8 cellular contexts compared by ENCODE assay signal in the genomic region with DNA sequence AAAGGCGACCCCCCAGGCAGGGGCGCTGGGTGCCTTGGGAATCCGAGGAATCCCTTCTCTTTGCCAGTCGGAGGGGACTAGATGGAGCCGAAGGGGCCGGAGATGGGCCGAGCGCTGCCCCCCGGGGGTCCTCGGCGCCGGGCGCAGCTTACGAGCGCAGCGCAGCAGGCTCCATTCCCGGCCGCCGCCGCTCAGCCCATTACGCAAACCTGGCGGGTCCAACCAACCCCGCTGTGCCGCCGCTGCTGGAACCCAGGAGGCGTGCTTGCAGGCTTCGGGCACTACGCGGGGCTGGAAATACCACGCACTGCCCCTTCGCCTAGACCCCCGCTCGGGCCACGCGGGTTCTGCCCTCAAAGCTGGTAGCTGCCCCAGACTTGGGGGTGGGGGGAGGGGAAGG. TPM values are rescaled to one million over a fixed set of nuclear protein-coding genes. Genes with fewer than 3 reads are reported as not detected.
DNase-seq lines count a peak whose midpoint lies in the region; ATAC-seq, FAIRE-seq and TF ChIP-seq lines count a peak whose summit lies in the region.
"Not testable (repeated sequence)": the region's sequence is repeated elsewhere in the genome, so short reads cannot be mapped to it uniquely, and the experiment has no call there.
"Had no signal": no experiment of that assay in that cellular context is flagged by ENCODE, and none has a peak within 500 bp of the region (broad histone marks: within the 10 kb centered on the region; RNA-seq: fewer than 3 reads in every experiment).

No MANE protein-coding gene starts in this region.

- not testable (repeated sequence) for H3K18ac ChIP-seq in trophoblast cell (ENCODE audit: low read length)

- H3K36me3 Mint-ChIP-seq in WTC11: not testable (repeated sequence)

- not testable (repeated sequence) for H2BK12ac ChIP-seq in trophoblast cell (ENCODE audit: low read length)

- not testable (repeated sequence) for TF ChIP-seq CTCF in HEK293 (tag by site-specific recombination; IDR thresholded peaks at IDR 0.05); WTC11 (IDR thresholded peaks at IDR 0.05); dorsolateral prefrontal cortex (IDR thresholded peaks at IDR 0.05 in 54 of 56, conservative IDR thresholded peaks at IDR 0.05 in 2 of 56; ENCODE audit: low read depth in 1 of 56, partially characterized antibody in 56 of 56); keratinocyte (optimal IDR thresholded peaks at IDR 0.05 in 1 of 3, IDR thresholded peaks at IDR 0.05 in 1 of 3, conservative IDR thresholded peaks at IDR 0.05 in 1 of 3; ENCODE audit: extremely low read depth in 1 of 3, insufficient read depth in 2 of 3, low read length in 3 of 3)

- not testable (repeated sequence) for H3K4ac ChIP-seq in trophoblast cell (ENCODE audit: low read depth, low read length)

- POLR2A ChIA-PET in HEK293 (lab: Yijun Ruan, JAX); WTC11 (lab: Charles Lee): not testable (repeated sequence)

- ATAC-seq in WTC11: not testable (repeated sequence)

- H3K23ac ChIP-seq in trophoblast cell (ENCODE audit: low read length): not testable (repeated sequence)

- not testable (repeated sequence) for H4K20me1 ChIP-seq in keratinocyte (ENCODE audit: control insufficient read depth, extremely low read depth, insufficient read depth, low read length)

- not testable (repeated sequence) for H3K27me3 ChIP-seq in dorsolateral prefrontal cortex; keratinocyte (ENCODE audit: control insufficient read depth, extremely low read depth, insufficient read depth, low read length); trophoblast cell (ENCODE audit: insufficient read depth, low read length)

- not testable (repeated sequence) for H2BK120ac ChIP-seq in trophoblast cell (ENCODE audit: insufficient read depth, low read length, poor library complexity)

- not testable (repeated sequence) for H2AK5ac ChIP-seq in trophoblast cell (ENCODE audit: low read length)

- no CpG with 5 or more reads among the region's 35 CpGs for WGBS in trophoblast cell (ENCODE audit: extremely low coverage, insufficient coverage, insufficient read length)

- peak; percentile 77 for DNase-seq in WTC11 (ENCODE audit: low spot score)
- peak; percentile 22 to 46 for DNase-seq in activated T-helper 1 cell treated with anti-CD3 and anti-CD28 coated beads, Interleukin-2, amount 50 U/mL, for 16 hours (ENCODE audit: low read depth in 1 of 2, low spot score in 1 of 2)
- DNase-seq in dorsolateral prefrontal cortex: peak in 8 of 10 donors; percentile 19 to 61 (median 34)
- not testable (repeated sequence) for DNase-seq in keratinocyte (ENCODE audit: low read depth, low spot score); trophoblast cell
- peak; percentile 27 for DNase-seq in stimulated activated CD8-positive, alpha-beta memory T cell treated with anti-CD3 and anti-CD28 coated beads, Interleukin-15, amount 100 ng/mL, for 1 hour (ENCODE audit: low read depth)

- not testable (repeated sequence) for H3K36me3 ChIP-seq in HEK293 (ENCODE audit: control insufficient read depth in 2 of 2, insufficient read depth in 1 of 2, low read length in 2 of 2); keratinocyte (ENCODE audit: control insufficient read depth in 2 of 2, extremely low read depth in 1 of 2, insufficient read depth in 2 of 2, low read length in 2 of 2); trophoblast cell (ENCODE audit: control insufficient read depth in 1 of 2, insufficient read depth in 2 of 2, low read length in 2 of 2)

- H3K4me3 ChIP-seq in HEK293 (ENCODE audit: low read depth, low read length) (peak overlapping the region; percentile 39), dorsolateral prefrontal cortex (peak overlapping the region in 58 of 59 donors; percentile 29 to 77 (median 58)), keratinocyte (ENCODE audit: control insufficient read depth in 2 of 3, extremely low read depth in 1 of 3, insufficient read depth in 2 of 3, low read depth in 1 of 3, low read length in 3 of 3) (peak overlapping the region in 1 of 3 experiments; percentile 37), trophoblast cell (ENCODE audit: low read depth, low read length) (peak overlapping the region; percentile 68)

- H3K9me1 ChIP-seq in keratinocyte (ENCODE audit: control insufficient read depth, extremely low read depth, insufficient read depth, low read length): not testable (repeated sequence)

- not testable (repeated sequence) for H3K4me3 Mint-ChIP-seq in WTC11

- intact Hi-C loops in dorsolateral prefrontal cortex (cut with DNase I): not testable (repeated sequence)

- H3K4me2 ChIP-seq in keratinocyte (ENCODE audit: control insufficient read depth, extremely low read depth, insufficient read depth, low read depth, low read length); trophoblast cell (ENCODE audit: low read length): not testable (repeated sequence)

- H4K12ac ChIP-seq in trophoblast cell (ENCODE audit: low read depth, low read length): not testable (repeated sequence)

- CTCF ChIA-PET in HEK293 (lab: Yijun Ruan, JAX); WTC11 (lab: Charles Lee): not testable (repeated sequence)

- dilution Hi-C loops in keratinocyte (cut with MboI; ENCODE audit: extremely low pct_ligation_motif_present, low sequenced_read_pairs): not testable (repeated sequence)

- H3K27ac ChIP-seq in HEK293 (ENCODE audit: extremely low read depth, low read depth, low read length); trophoblast cell (ENCODE audit: low read depth, low read length): not testable (repeated sequence)
- H3K27ac ChIP-seq in dorsolateral prefrontal cortex (peak overlapping the region in 42 of 59 donors; percentile 53 to 91 (median 78)), keratinocyte (ENCODE audit: control insufficient read depth, insufficient read depth, low read length) (peak overlapping the region; percentile 31)

- H3K27me3 Mint-ChIP-seq in WTC11 (ENCODE audit: low read depth): not testable (repeated sequence)

- H3K9me3 Mint-ChIP-seq in WTC11: not testable (repeated sequence)

- H3K27ac Mint-ChIP-seq in WTC11: not testable (repeated sequence)

- H2BK5ac ChIP-seq in trophoblast cell (ENCODE audit: low read depth, low read length, poor library complexity): not testable (repeated sequence)

- not testable (repeated sequence) for H3K4me1 Mint-ChIP-seq in WTC11

- not testable (repeated sequence) for H3K79me1 ChIP-seq in trophoblast cell (ENCODE audit: low read length)

- H2AFZ ChIP-seq in keratinocyte (ENCODE audit: control insufficient read depth, low read length); trophoblast cell (ENCODE audit: insufficient read depth, low read length, poor library complexity): not testable (repeated sequence)

- H3K79me2 ChIP-seq in keratinocyte (ENCODE audit: control insufficient read depth, insufficient read depth, low read length); trophoblast cell (ENCODE audit: control insufficient read depth, insufficient read depth, low read length, poor library complexity): not testable (repeated sequence)

- H4K8ac ChIP-seq in trophoblast cell (ENCODE audit: low read depth, low read length): not testable (repeated sequence)

- H3K9ac ChIP-seq in keratinocyte (ENCODE audit: control insufficient read depth, extremely low read depth, insufficient read depth, low read length); trophoblast cell (ENCODE audit: low read length): not testable (repeated sequence)

- not testable (repeated sequence) for H3K9me3 ChIP-seq in HEK293 (ENCODE audit: control insufficient read depth, insufficient read depth, low read depth, low read length); keratinocyte (ENCODE audit: control insufficient read depth, low read depth, low read length); trophoblast cell (ENCODE audit: insufficient read depth, low read depth, low read length)

- H4K91ac ChIP-seq in trophoblast cell (ENCODE audit: low read depth, low read length): not testable (repeated sequence)

- not testable (repeated sequence) for H3K14ac ChIP-seq in trophoblast cell (ENCODE audit: low read length)

- not testable (repeated sequence) for FAIRE-seq in keratinocyte (lab: Jason Lieb, UNC)

- H3K4me1 ChIP-seq in HEK293 (ENCODE audit: control insufficient read depth, insufficient read depth, low read length); keratinocyte (ENCODE audit: control insufficient read depth, extremely low read depth, insufficient read depth, low read length); trophoblast cell (ENCODE audit: control insufficient read depth in 1 of 2, insufficient read depth in 2 of 2, low read length in 2 of 2): not testable (repeated sequence)

TF ChIP-seq in HEK293, 187 proteins besides CTCF, POLR2A, EP300 and RAD21:
- 0 out of 2 replicates have a peak, but pooled peaks have one; percentile 19 for TF ChIP-seq GLIS1 (tag by site-specific recombination; IDR thresholded peaks at IDR 0.05)

RNA-seq across cellular contexts. Expression of gene PPIAL4D, which starts 26.9 kb away (rescaled TPM):
- not detected in 3 replicates for total RNA-seq in WTC11 (2021)
- 1 to 10 TPM in 3 of 120 experiments, not detected in 117; 1.4 to 4.3 (median 1.6) TPM for total RNA-seq in dorsolateral prefrontal cortex
- not detected in 3 replicates for polyA plus RNA-seq in keratinocyte
- polyA plus RNA-seq in keratinocyte (2011; ENCODE audit: low read depth): not detected
- polyA plus RNA-seq in keratinocyte (2011; cell fraction: cytosol; rRNA removed): not detected in 2 replicates
- not detected in 2 replicates for polyA plus RNA-seq in keratinocyte (2011; cell fraction: nucleus; rRNA removed)
- not detected in 2 replicates for polyA plus RNA-seq in keratinocyte (2012; ENCODE audit: low replicate concordance)
- not detected in 3 replicates for polyA minus RNA-seq in keratinocyte
- not detected for polyA minus RNA-seq in keratinocyte (2011; cell fraction: cytosol; rRNA and poly(A)+ RNA removed)
- not detected in 2 replicates for polyA minus RNA-seq in keratinocyte (2011; cell fraction: nucleus; rRNA and poly(A)+ RNA removed)
- polyA plus RNA-seq in trophoblast cell (2013): not detected in 2 replicates
- total RNA-seq: NCI-H460 had no signal
